ENCODE assay signal across 10 cellular contexts in the genomic region with DNA sequence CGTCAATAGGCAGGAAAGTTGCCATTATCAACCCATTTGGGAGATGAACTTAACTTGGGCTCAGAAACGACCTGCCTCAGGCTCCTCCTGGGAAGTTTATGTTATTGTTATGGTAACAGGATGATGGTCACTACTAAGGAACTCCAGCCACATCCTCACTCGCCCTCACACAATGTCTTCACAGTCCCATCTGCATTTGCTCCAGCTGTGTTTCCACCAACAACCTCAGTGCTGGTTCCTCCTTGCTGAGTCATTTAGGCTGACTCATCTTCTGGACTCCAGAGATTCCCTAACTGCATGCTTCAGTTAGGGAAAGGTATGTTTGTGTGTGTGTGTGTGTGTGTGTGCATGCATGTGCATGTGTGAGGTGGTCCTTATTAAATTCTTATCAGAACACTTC.
A peak's percentile ranks its signal among the peaks of the same experiment; 100 is the strongest.
DNase-seq lines count a peak whose midpoint lies in the region; ATAC-seq and TF ChIP-seq lines count a peak whose summit lies in the region.
"Had no signal": no experiment of that assay in that cellular context is flagged by ENCODE, and none has a peak within 500 bp of the region (broad histone marks: within the 10 kb centered on the region; RNA-seq: fewer than 3 reads in every experiment).

No MANE protein-coding gene starts in this region.

- H3K27me3 ChIP-seq in Panc1 (ENCODE audit: control insufficient read depth, insufficient read depth, low read length) (no peaks in the 10 kb centered on the region), esophagus squamous epithelium (no peaks in the 10 kb centered on the region)

- POLR2A ChIA-PET in Panc1 (lab: Charles Lee) = no interaction called here

- H3K9me3 ChIP-seq in Panc1 (ENCODE audit: control insufficient read depth, insufficient read depth, low read depth, low read length) (no peaks in the 10 kb centered on the region), esophagus squamous epithelium (no peaks in the 10 kb centered on the region)

- H3K4me3 ChIP-seq in Panc1 (ENCODE audit: low read depth in 2 of 2, low read length in 2 of 2) = no peak overlapping the region
- H3K4me3 ChIP-seq in esophagus squamous epithelium = no peak overlapping the region

- H3K36me3 ChIP-seq in Panc1 (ENCODE audit: control insufficient read depth, insufficient read depth, low read length) (no peaks in the 10 kb centered on the region), esophagus squamous epithelium (no peaks in the 10 kb centered on the region)

- ATAC-seq in Panc1 (peak; percentile 84), GM18907 (IDR thresholded peaks at IDR 0.05; ENCODE audit: unreplicated experiment) (no peak), GM18861 (IDR thresholded peaks at IDR 0.05; ENCODE audit: unreplicated experiment) (no peak)
- ATAC-seq: activated T-cell treated with anti-CD3 and anti-CD28 coated beads, Interleukin-2, amount 50 U/mL, for 72 hours had no signal

- TF ChIP-seq POLR2A in esophagus squamous epithelium (IDR thresholded peaks at IDR 0.05) = no peak

- no TSS peak for BruUV-seq in Panc1 (replicated peaks; lab: Mats Ljungman, UMichigan)

- H3K27ac ChIP-seq in Panc1 (ENCODE audit: low read length) (no peak overlapping the region), esophagus squamous epithelium (peak overlapping the region in 3 of 4 donors; percentile 16 to 39 (median 31))

- H3K4me1 ChIP-seq in Panc1 (ENCODE audit: control insufficient read depth, insufficient read depth, low read length) = no peaks in the 10 kb centered on the region
- peaks cover 13 to 19% (median 14%) of the 10 kb centered on the region in 3 donors for H3K4me1 ChIP-seq in esophagus squamous epithelium

- intact Hi-C loops in Panc1 (cut with micrococcal nuclease; ENCODE audit: unreplicated experiment) (no loop called here), esophagus squamous epithelium (cut with DNase I) (no loop called here)

- in situ Hi-C loops in Caki2 (cut with HindIII; ENCODE audit: low pct_unique_long_range_greater_than_20kb, low sequenced_read_pairs) = no loop called here
- in situ Hi-C loops in Panc1 (cut with HindIII; ENCODE audit: low pct_unique_long_range_greater_than_20kb, low sequenced_read_pairs) = no loop called here

- DNase-seq in Caki2 (ENCODE audit: low read depth) = peak; percentile 94
- DNase-seq in Panc1 (ENCODE audit: low read depth, low spot score) = peak; percentile 56
- no peak for DNase-seq in esophagus squamous epithelium (lab: John Stamatoyannopoulos, UW)
- DNase-seq in non-pigmented ciliary epithelial cell (ENCODE audit: low read depth) = peak; percentile 100
- no peak for DNase-seq in DMS79 (lab: John Stamatoyannopoulos, UW)
- no peak for DNase-seq in activated CD4-positive, alpha-beta T cell treated with anti-CD3 and anti-CD28 coated beads for 48 hours
- DNase-seq: activated T-cell treated with anti-CD3 and anti-CD28 coated beads, Interleukin-2, amount 50 U/mL, for 72 hours; NCI-H748 treated with DMSO at 0.1 percent for 48 hours had no signal

- CTCF ChIA-PET in Panc1 (lab: Charles Lee) = no interaction called here

- 18 to 22% methylated on average over 3 of the region's 3 CpGs for WGBS in esophagus squamous epithelium, 2 donors

- no peak for TF ChIP-seq CTCF in Panc1 (IDR thresholded peaks at IDR 0.05)
- no peak for TF ChIP-seq CTCF in esophagus squamous epithelium (IDR thresholded peaks at IDR 0.05)

Comparison
In these comparisons a context has a peak if more than half of its experiments do, and no peak if none do; other contexts are left out.
1. DNase-seq: peak in Caki2 (single experiment), Panc1 (single experiment) and non-pigmented ciliary epithelial cell (single experiment); none in esophagus squamous epithelium (single experiment), DMS79 (single experiment) and activated CD4-positive, alpha-beta T cell treated with anti-CD3 and anti-CD28 coated beads for 48 hours (single experiment).